ENCODE assay signal across 27 cellular contexts in genomic region chr15:84859651-84860050, GRCh38. TPM values are rescaled to one million over a fixed set of nuclear protein-coding genes. Genes with fewer than 3 reads are reported as not detected.
"Had no signal": no experiment of that assay in that cellular context is flagged by ENCODE, and none has a peak within 500 bp of the region (broad histone marks: within the 10 kb centered on the region; RNA-seq: fewer than 3 reads in every experiment).

No MANE protein-coding gene starts in this region.

- H3K9me3 Mint-ChIP-seq: activated naive CD8-positive, alpha-beta T cell treated with anti-CD3 and anti-CD28 coated beads, Interleukin-2, amount 10 ng/mL, durations not matched to agents 7 days and 5 days; activated T-cell treated with anti-CD3 and anti-CD28 coated beads, Interleukin-2, amount 50 U/mL, for 4 hours; activated T-helper 2 cell treated with anti-CD3 and anti-CD28 coated beads, Interferon-gamma antibody, Interleukin-2, Interleukin-4, amounts not matched to agents 10 μg/mL and 5 μg/mL and 100 μg/mL, durations not matched to agents 14 hours and 24 hours and 36 hours; nephron progenitor cell; T-helper 1 cell treated with Interleukin-12 subunit alpha and Interleukin-12 subunit beta and Interleukin-4 antibody, amounts not matched to agents 30 μg/mL and 1 μg/mL, for 36 hours had no signal

- H3K27ac Mint-ChIP-seq: activated naive CD8-positive, alpha-beta T cell treated with anti-CD3 and anti-CD28 coated beads, Interleukin-2, amount 10 ng/mL, durations not matched to agents 7 days and 5 days; activated T-helper 2 cell treated with anti-CD3 and anti-CD28 coated beads, Interferon-gamma antibody, Interleukin-2, Interleukin-4, amounts not matched to agents 10 μg/mL and 5 μg/mL and 100 μg/mL, durations not matched to agents 14 hours and 24 hours and 36 hours; nephron progenitor cell; T-helper 1 cell treated with Interleukin-12 subunit alpha and Interleukin-12 subunit beta and Interleukin-4 antibody, amounts not matched to agents 30 μg/mL and 1 μg/mL, for 36 hours had no signal

- DNase-seq: activated CD4-positive, alpha-beta T cell treated with anti-CD3 and anti-CD28 coated beads for 4 hours; activated CD4-positive, alpha-beta T cell treated with anti-CD3 and anti-CD28 coated beads, Interleukin-2, amount 50 U/mL, for 48 hours; activated CD4-positive, CD25-positive, alpha-beta regulatory T cell; activated CD8-positive, alpha-beta memory T cell treated with anti-CD3 and anti-CD28 coated beads, Interleukin-2, amount 50 U/mL, for 48 hours; activated naive CD4-positive, alpha-beta T cell; activated naive CD8-positive, alpha-beta T cell treated with anti-CD3 and anti-CD28 coated beads, Interleukin-2, amount 10 ng/mL, durations not matched to agents 7 days and 5 days; activated T-cell treated with anti-CD3 and anti-CD28 coated beads, Interleukin-2, amount 50 U/mL, for 4 hours; amniotic stem cell; cerebellar nuclear complex; cortex of kidney; foreskin melanocyte; hippocampal formation; left ventricle myocardium superior; midbrain; nephron progenitor cell; nucleus accumbens; stimulated activated CD4-positive, alpha-beta T cell treated with anti-CD3 and anti-CD28 coated beads, Interleukin-15, amount 100 ng/mL, for 24 hours; stimulated activated naive CD4-positive, alpha-beta T cell; substantia nigra; T1000; thyroid gland had no signal

- H3K4me3 Mint-ChIP-seq: activated naive CD8-positive, alpha-beta T cell treated with anti-CD3 and anti-CD28 coated beads, Interleukin-2, amount 10 ng/mL, durations not matched to agents 7 days and 5 days; activated T-cell treated with anti-CD3 and anti-CD28 coated beads, Interleukin-2, amount 50 U/mL, for 4 hours; nephron progenitor cell; T-helper 1 cell treated with Interleukin-12 subunit alpha and Interleukin-12 subunit beta and Interleukin-4 antibody, amounts not matched to agents 30 μg/mL and 1 μg/mL, for 36 hours had no signal

- ATAC-seq: activated T-cell treated with anti-CD3 and anti-CD28 coated beads, Interleukin-2, amount 50 U/mL, for 4 hours; left ventricle myocardium superior; sciatic nerve had no signal

- H3K36me3 Mint-ChIP-seq: activated naive CD8-positive, alpha-beta T cell treated with anti-CD3 and anti-CD28 coated beads, Interleukin-2, amount 10 ng/mL, durations not matched to agents 7 days and 5 days had no signal

- H3K4me1 ChIP-seq: thyroid gland had no signal

- H3K27me3 ChIP-seq: thyroid gland had no signal

- H3K27ac ChIP-seq: thyroid gland had no signal

- H3K9me3 ChIP-seq: thyroid gland had no signal

- H3K4me1 Mint-ChIP-seq: activated naive CD8-positive, alpha-beta T cell treated with anti-CD3 and anti-CD28 coated beads, Interleukin-2, amount 10 ng/mL, durations not matched to agents 7 days and 5 days had no signal

- H3K4me3 ChIP-seq: thyroid gland had no signal

RNA-seq across cellular contexts. Expression of gene SLC28A1, which starts 24.8 kb away (rescaled TPM):
- total RNA-seq: activated CD8-positive, alpha-beta memory T cell treated with anti-CD3 and anti-CD28 coated beads for 36 hours; activated naive CD8-positive, alpha-beta T cell treated with anti-CD3 and anti-CD28 coated beads, Interleukin-2, amount 10 ng/mL, durations not matched to agents 7 days and 5 days; activated T-cell treated with anti-CD3 and anti-CD28 coated beads, Interleukin-2, amount 50 U/mL, for 4 hours; activated T-helper 2 cell treated with anti-CD3 and anti-CD28 coated beads, Interferon-gamma antibody, Interleukin-2, Interleukin-4, amounts not matched to agents 10 μg/mL and 5 μg/mL and 100 μg/mL, durations not matched to agents 14 hours and 24 hours and 36 hours; bronchial epithelial cell; epithelial cell of proximal tubule; thyroid gland had no signal
